ENCODE assay signal across 8 cellular contexts in the genomic region with DNA sequence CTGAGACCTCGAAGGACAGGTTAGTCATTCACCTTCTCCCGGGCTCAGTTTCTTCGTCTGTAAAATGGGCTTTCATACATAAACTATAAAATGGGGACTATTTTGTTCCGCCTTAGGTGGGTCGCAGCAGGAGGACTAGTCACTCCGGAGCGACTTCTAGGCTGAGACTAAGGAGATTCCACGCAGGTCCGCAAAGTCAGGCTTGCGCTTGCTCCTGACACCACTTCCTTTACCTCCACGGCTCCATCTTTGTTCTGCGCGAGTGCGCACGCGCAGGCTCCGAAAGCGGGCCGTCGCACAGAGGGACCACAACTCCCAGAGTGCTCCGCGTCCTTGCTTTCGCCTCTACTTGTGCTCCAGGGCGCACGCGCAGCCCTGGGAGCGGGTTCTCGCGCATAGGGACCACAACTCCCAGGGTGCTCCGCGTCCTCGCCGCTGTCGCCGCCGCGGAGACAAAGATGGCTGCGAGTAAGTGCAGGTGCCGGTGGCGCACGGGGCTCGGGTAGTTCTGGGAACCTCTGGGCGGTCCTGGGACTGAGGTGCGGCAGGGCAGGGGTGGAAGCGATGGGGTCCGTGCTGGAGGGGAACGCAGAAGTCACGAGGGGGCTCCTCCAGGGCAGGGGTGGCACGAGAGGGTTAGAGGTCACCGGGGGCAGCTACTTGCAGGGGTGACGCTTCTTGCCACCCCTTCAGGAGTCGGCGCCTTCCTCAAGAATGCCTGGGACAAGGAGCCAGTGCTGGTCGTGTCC. TPM values are rescaled to one million over a fixed set of nuclear protein-coding genes. Genes with fewer than 3 reads are reported as not detected.
A peak's percentile ranks its signal among the peaks of the same experiment; 100 is the strongest.
DNase-seq lines count a peak whose midpoint lies in the region; ATAC-seq and TF ChIP-seq lines count a peak whose summit lies in the region.

A gene (plus strand): TSS at position 435 of the 749 bp plus-strand sequence. CDS start 24 bp downstream, at position 459.

- peak within 1 kb of the TSS; percentile 98 for H3K4me3 Mint-ChIP-seq in activated naive CD8-positive, alpha-beta T cell

- no peaks in the 10 kb centered on the region for H3K27me3 ChIP-seq in testis

- POLR2A ChIA-PET in GM10248 (lab: Yijun Ruan, JAX), result interaction anchor here (0.9 kb wide), 1 partner anchor 25 kb away, joined by 3 read pairs; no protein-coding TSS in a partner anchor

- no peaks in the 10 kb centered on the region for H3K9me3 ChIP-seq in testis

- intact Hi-C loops in testis (cut with DNase I; ENCODE audit: low total_unique reads), result no loop called here

- H3K27ac Mint-ChIP-seq in activated naive CD8-positive, alpha-beta T cell, result peak within 1 kb of the TSS; percentile 94

- TF ChIP-seq CTCF in GM10248 (IDR thresholded peaks at IDR 0.05; ENCODE audit: control extremely low read depth, extremely low read depth, low read depth, missing control alignments), result no peak
- no peak for TF ChIP-seq CTCF in omental fat pad (IDR thresholded peaks at IDR 0.05)
- TF ChIP-seq CTCF in testis (IDR thresholded peaks at IDR 0.05), result peak in 1 of 3 experiments; percentile 2

- ATAC-seq in HG02623 (IDR thresholded peaks at IDR 0.05; ENCODE audit: unreplicated experiment) (peak; percentile 93), omental fat pad (ENCODE audit: low FRiP score) (peak; percentile 99)

- 2 to 3% methylated on average over 31 to 53 of the region's 54 CpGs for WGBS in testis, 2 donors

- H3K4me1 ChIP-seq in testis, result peaks cover 7% of the 10 kb centered on the region

- peaks cover 28% of the 10 kb centered on the region for H3K4me1 Mint-ChIP-seq in activated naive CD8-positive, alpha-beta T cell (ENCODE audit: low read depth)

- H3K36me3 ChIP-seq in testis (ENCODE audit: low read depth, missing control alignments), result no peaks in the 10 kb centered on the region

- H3K36me3 Mint-ChIP-seq in activated naive CD8-positive, alpha-beta T cell, result no peaks in the 10 kb centered on the region

- peak within 1 kb of the TSS in 1 of 2 donors; percentile 25 for H3K27ac ChIP-seq in testis

- DNase-seq in GM10248 (ENCODE audit: extremely low spot score) (peak; percentile 100), NCI-H1105 (lab: John Stamatoyannopoulos, UW) (peak; percentile 98), SKM-1 treated with dmso at 0.1 percent for 144 hours (lab: John Stamatoyannopoulos, UW; ENCODE audit: unreplicated experiment) (peak; percentile 78), glomerular visceral epithelial cell (ENCODE audit: extremely low spot score) (peak; percentile 99), omental fat pad (ENCODE audit: low spot score) (peak; percentile 82), testis (peak; percentile 98)

- H3K9me3 Mint-ChIP-seq in activated naive CD8-positive, alpha-beta T cell (ENCODE audit: low read depth), result no peaks in the 10 kb centered on the region

- no peak for TF ChIP-seq POLR2A in testis (IDR thresholded peaks at IDR 0.05)

- CTCF ChIA-PET in GM10248 (lab: Yijun Ruan, JAX), result interaction anchor here (0.7 kb wide), 1 partner anchor 310 kb away, joined by 3 read pairs; no protein-coding TSS in a partner anchor

- peak within 1 kb of the TSS; percentile 76 to 90 for H3K4me3 ChIP-seq in testis

- no peaks in the 10 kb centered on the region for H3K27me3 Mint-ChIP-seq in activated naive CD8-positive, alpha-beta T cell

RNA-seq across cellular contexts. Expression of the gene that starts here (rescaled TPM):
- total RNA-seq in omental fat pad, result 10 to 100 TPM in 3 of 4 donors, 1 to 10 TPM in 1; 7.1 to 33.0 (median 28.6) TPM
- total RNA-seq in testis, result 10 to 100 TPM; 40.0 to 55.6 TPM
- polyA plus RNA-seq in testis (ENCODE audit: insufficient read depth, low read depth, low replicate concordance), result 251 TPM
